18 cellular contexts compared by ENCODE assay signal in genomic region chr3:118792191-118792590, GRCh38.
"Had no signal": no experiment of that assay in that cellular context is flagged by ENCODE, and none has a peak within 500 bp of the region (broad histone marks: within the 10 kb centered on the region; RNA-seq: fewer than 3 reads in every experiment).

No MANE protein-coding gene starts in this region.

- DNase-seq: effector memory CD4-positive, alpha-beta T cell; heart left ventricle; hippocampal formation; left colon; mesendoderm; naive B cell; posterior cingulate gyrus; sigmoid colon; stimulated activated CD4-positive, alpha-beta T cell treated with anti-CD3 and anti-CD28 coated beads, Interleukin-2, amount 100 ng/mL, for 24 hours; stimulated activated CD4-positive, alpha-beta T cell treated with anti-CD3 and anti-CD28 coated beads, Interleukin-4, amount 100 ng/mL, for 4 hours; stimulated activated naive B cell treated with anti-CD40 and anti-IgM and Interleukin-4, amounts not matched to agents 10 μg/mL and 1 μg/mL and 100 μg/mL, for 72 hours; stimulated activated naive CD8-positive, alpha-beta T cell treated with anti-CD3 and anti-CD28 coated beads, Interleukin-15, amount 100 ng/mL, for 72 hours; testis had no signal

- H3K4me3 ChIP-seq: heart left ventricle, right atrium auricular region, sigmoid colon, skin epidermis, testis, tibial nerve had no signal

- H3K36me3 ChIP-seq: heart left ventricle, neutrophil, right atrium auricular region, sigmoid colon, tibial nerve had no signal

- ATAC-seq: esophagus mucosa; heart left ventricle; left colon; stimulated activated naive B cell treated with anti-CD40 and anti-IgM and Interleukin-4, amounts not matched to agents 10 μg/mL and 1 μg/mL and 100 μg/mL, for 72 hours; stimulated activated naive CD8-positive, alpha-beta T cell treated with anti-CD3 and anti-CD28 coated beads, Interleukin-15, amount 100 ng/mL, for 72 hours had no signal

- H3K27ac ChIP-seq: heart left ventricle, neutrophil, right atrium auricular region, sigmoid colon, skin epidermis, testis, tibial nerve had no signal

- H3K27me3 ChIP-seq: heart left ventricle, neutrophil, right atrium auricular region, sigmoid colon, testis, tibial nerve had no signal

- H3K9me3 ChIP-seq: heart left ventricle, neutrophil, right atrium auricular region, sigmoid colon, testis, tibial nerve had no signal
